ENCODE assay signal across 23 cellular contexts in genomic region chr3:100009285-100010086, GRCh38.
DNase-seq lines count a peak whose midpoint lies in the region; ATAC-seq, FAIRE-seq and TF ChIP-seq lines count a peak whose summit lies in the region.
"Had no signal": no experiment of that assay in that cellular context is flagged by ENCODE, and none has a peak within 500 bp of the region (broad histone marks: within the 10 kb centered on the region; RNA-seq: fewer than 3 reads in every experiment).

No MANE protein-coding gene starts in this region.

- no peak overlapping the region for H3K4me3 Mint-ChIP-seq in immature natural killer cell
- H3K4me3 Mint-ChIP-seq: activated CD4-positive, alpha-beta T cell treated with anti-CD3 and anti-CD28 coated beads, Interleukin-2, amount 10 ng/mL, durations not matched to agents 7 days and 5 days; activated naive CD8-positive, alpha-beta T cell; activated T-helper 1 cell treated with anti-CD3 and anti-CD28 coated beads, Interleukin-12 subunit alpha, Interleukin-12 subunit beta, Interleukin-2, Interleukin-4 antibody, amounts not matched to agents 30 ng/mL and 10 ng/mL and 1 ng/mL, durations not matched to agents 14 hours and 24 hours and 36 hours had no signal

- no peaks in the 10 kb centered on the region for H3K27me3 Mint-ChIP-seq in immature natural killer cell (ENCODE audit: low read depth in 3 of 3)
- H3K27me3 Mint-ChIP-seq: activated CD4-positive, alpha-beta T cell treated with anti-CD3 and anti-CD28 coated beads, Interleukin-2, amount 10 ng/mL, durations not matched to agents 7 days and 5 days; activated naive CD8-positive, alpha-beta T cell; progenitor cell of endocrine pancreas had no signal

- no peaks in the 10 kb centered on the region for H3K9me3 Mint-ChIP-seq in immature natural killer cell
- H3K9me3 Mint-ChIP-seq: activated CD4-positive, alpha-beta T cell treated with anti-CD3 and anti-CD28 coated beads, Interleukin-2, amount 10 ng/mL, durations not matched to agents 7 days and 5 days; activated T-helper 1 cell treated with anti-CD3 and anti-CD28 coated beads, Interleukin-12 subunit alpha, Interleukin-12 subunit beta, Interleukin-2, Interleukin-4 antibody, amounts not matched to agents 30 ng/mL and 10 ng/mL and 1 ng/mL, durations not matched to agents 14 hours and 24 hours and 36 hours had no signal

- 78 to 81% methylated on average over 5 of the region's 5 CpGs for WGBS in sigmoid colon, 2 donors

- H3K36me3 ChIP-seq in ascending aorta (no peaks in the 10 kb centered on the region), skeletal muscle tissue (ENCODE audit: control insufficient read depth in 3 of 3, insufficient read depth in 3 of 3, low read length in 3 of 3) (no peaks in the 10 kb centered on the region), sigmoid colon (no peaks in the 10 kb centered on the region)
- H3K36me3 ChIP-seq: lower lobe of right lung, uterus had no signal

- TF ChIP-seq CTCF in ascending aorta (IDR thresholded peaks at IDR 0.05) (no peak), sigmoid colon (IDR thresholded peaks at IDR 0.05) (no peak)

- no peak for ATAC-seq in GM18870 (IDR thresholded peaks at IDR 0.05; ENCODE audit: unreplicated experiment)
- ATAC-seq: lower lobe of right lung, Right ventricle myocardium inferior had no signal

- peaks cover 0 to 28% of the 10 kb centered on the region in 2 donors for H3K4me1 ChIP-seq in ascending aorta
- peaks cover 22 to 44% (median 29%) of the 10 kb centered on the region in 3 donors for H3K4me1 ChIP-seq in skeletal muscle tissue (ENCODE audit: control insufficient read depth in 3 of 3, insufficient read depth in 3 of 3, low read length in 3 of 3)
- peaks cover 0 to 20% (median 18%) of the 10 kb centered on the region in 4 donors for H3K4me1 ChIP-seq in sigmoid colon
- H3K4me1 ChIP-seq: uterus had no signal

- no peaks in the 10 kb centered on the region for H3K4me1 Mint-ChIP-seq in immature natural killer cell

- H3K9me3 ChIP-seq in ascending aorta (no peaks in the 10 kb centered on the region), skeletal muscle tissue (ENCODE audit: control insufficient read depth in 3 of 3, low read length in 3 of 3) (no peaks in the 10 kb centered on the region), sigmoid colon (no peaks in the 10 kb centered on the region)
- H3K9me3 ChIP-seq: lower lobe of right lung, uterus had no signal

- H3K9ac ChIP-seq in skeletal muscle tissue (ENCODE audit: low read depth in 1 of 3, low read length in 3 of 3), result no peak overlapping the region

- no peaks in the 10 kb centered on the region for H3K27me3 ChIP-seq in ascending aorta
- H3K27me3 ChIP-seq in skeletal muscle tissue (ENCODE audit: control insufficient read depth in 3 of 3, insufficient read depth in 3 of 3, low read length in 3 of 3), result no peaks in the 10 kb centered on the region
- H3K27me3 ChIP-seq in sigmoid colon, result no peaks in the 10 kb centered on the region
- H3K27me3 ChIP-seq: uterus had no signal

- H3K36me3 Mint-ChIP-seq in immature natural killer cell, result peaks cover 0 to 8% (median 3%) of the 10 kb centered on the region in 3 donors

- intact Hi-C loops in ascending aorta (cut with DNase I) (loop anchor here (5.0 kb wide), 1 partner anchor 167 kb away; no protein-coding TSS in a partner anchor), sigmoid colon (cut with DNase I) (no loop called here)

- no peak for DNase-seq in GM19239 (ENCODE audit: insufficient read length, low spot score)
- no peak for DNase-seq in ascending aorta (ENCODE audit: low spot score in 2 of 2)
- DNase-seq in left kidney (ENCODE audit: low read depth, low spot score), result peak; percentile 86
- DNase-seq in immature natural killer cell, result no peak
- DNase-seq in sigmoid colon, result no peak
- DNase-seq: activated CD4-positive, alpha-beta T cell treated with anti-CD3 and anti-CD28 coated beads, Interleukin-2, amount 10 ng/mL, durations not matched to agents 7 days and 5 days; Calu3; foreskin fibroblast; hippocampal formation; lower lobe of right lung; NCI-H1092 treated with DMSO at 0.1 percent for 48 hours; NCI-H2029; NCI-H2227 treated with DMSO at 0.1 percent for 48 hours; NCI-H748 treated with DMSO at 0.1 percent for 48 hours; uterus; WERI-Rb-1 had no signal

- H3K27ac Mint-ChIP-seq in immature natural killer cell, result no peak overlapping the region
- H3K27ac Mint-ChIP-seq: activated CD4-positive, alpha-beta T cell treated with anti-CD3 and anti-CD28 coated beads, Interleukin-2, amount 10 ng/mL, durations not matched to agents 7 days and 5 days; activated naive CD8-positive, alpha-beta T cell; activated T-helper 1 cell treated with anti-CD3 and anti-CD28 coated beads, Interleukin-12 subunit alpha, Interleukin-12 subunit beta, Interleukin-2, Interleukin-4 antibody, amounts not matched to agents 30 ng/mL and 10 ng/mL and 1 ng/mL, durations not matched to agents 14 hours and 24 hours and 36 hours; progenitor cell of endocrine pancreas had no signal

- TF ChIP-seq EP300 in sigmoid colon (IDR thresholded peaks at IDR 0.05), result no peak

- H3K4me3 ChIP-seq in ascending aorta (no peak overlapping the region), skeletal muscle tissue (ENCODE audit: low read length in 3 of 3) (no peak overlapping the region), sigmoid colon (no peak overlapping the region)
- H3K4me3 ChIP-seq: lower lobe of right lung, uterus had no signal

- TF ChIP-seq POLR2A in sigmoid colon (IDR thresholded peaks at IDR 0.05), result no peak

- H3K27ac ChIP-seq in ascending aorta (peak overlapping the region; percentile 74 to 78), skeletal muscle tissue (ENCODE audit: low read depth, low read length) (peak overlapping the region; percentile 2), sigmoid colon (no peak overlapping the region)
- H3K27ac ChIP-seq: C4-2B, lower lobe of right lung, WERI-Rb-1 had no signal

- FAIRE-seq in GM19239 (lab: Jason Lieb, UNC), result peak; percentile 54

Comparison
In these comparisons a context has a peak if more than half of its experiments do, and no peak if none do; other contexts are left out.
1. H3K27ac ChIP-seq: peak in ascending aorta (2 of 2) and skeletal muscle tissue (single experiment); none in sigmoid colon (0 of 4).